29 cellular contexts compared by ENCODE assay signal in genomic region chr1:55947446-55947845, GRCh38.
"Had no signal": no experiment of that assay in that cellular context is flagged by ENCODE, and none has a peak within 500 bp of the region (broad histone marks: within the 10 kb centered on the region; RNA-seq: fewer than 3 reads in every experiment).

No MANE protein-coding gene starts in this region.

- H3K4me3 Mint-ChIP-seq: dendritic cell treated with granulocyte-macrophage colony-stimulating factor and Interleukin-4, amounts not matched to agents 40 ng/mL and 50 ng/mL, for 4 days; endodermal cell; memory B cell; natural killer cell treated with Interleukin-12 subunit alpha and Interleukin-12 subunit beta and Interleukin-15 and Interleukin-18, amount 100 ng/mL, for 72 hours; neural crest cell; stimulated activated naive CD8-positive, alpha-beta T cell treated with anti-CD3 and anti-CD28 coated beads, Interleukin-15, amount 100 ng/mL, for 72 hours had no signal

- H3K27ac Mint-ChIP-seq: dendritic cell treated with granulocyte-macrophage colony-stimulating factor and Interleukin-4, amounts not matched to agents 40 ng/mL and 50 ng/mL, for 4 days; endodermal cell; memory B cell; naive B cell; natural killer cell treated with Interleukin-12 subunit alpha and Interleukin-12 subunit beta and Interleukin-15 and Interleukin-18, amount 100 ng/mL, for 72 hours; progenitor cell of endocrine pancreas had no signal

- H3K9me3 ChIP-seq: gastrocnemius medialis, right lobe of liver, suprapubic skin, transverse colon, vagina had no signal

- H3K4me3 ChIP-seq: gastrocnemius medialis, heart left ventricle, hepatocyte, lung, right lobe of liver, smooth muscle cell, suprapubic skin, transverse colon, vagina had no signal

- H3K9me3 Mint-ChIP-seq: dendritic cell treated with granulocyte-macrophage colony-stimulating factor and Interleukin-4, amounts not matched to agents 40 ng/mL and 50 ng/mL, for 4 days; endodermal cell; memory B cell; neural crest cell had no signal

- DNase-seq: effector CD8-positive, alpha-beta T cell; endodermal cell; foreskin fibroblast; gastrocnemius medialis; heart left ventricle; kidney; naive B cell; right lobe of liver; stimulated activated CD4-positive, alpha-beta T cell treated with anti-CD3 and anti-CD28 coated beads, Interleukin-12 subunit alpha, Interleukin-12 subunit beta, amount 100 ng/mL, for 4 hours; stimulated activated CD4-positive, alpha-beta T cell treated with anti-CD3 and anti-CD28 coated beads, Interleukin-1b, Interleukin-23, amount 100 ng/mL, for 48 hours; stimulated activated CD4-positive, alpha-beta T cell treated with anti-CD3 and anti-CD28 coated beads, Interleukin-4, amount 100 ng/mL, for 1 hour; stimulated activated CD8-positive, alpha-beta memory T cell treated with anti-CD3 and anti-CD28 coated beads, Interleukin-4, amount 100 ng/mL, for 48 hours; stimulated activated naive CD4-positive, alpha-beta T cell; stimulated activated naive CD8-positive, alpha-beta T cell treated with anti-CD3 and anti-CD28 coated beads, Interleukin-15, amount 100 ng/mL, for 72 hours; transverse colon had no signal

- FAIRE-seq: kidney had no signal

- H3K4me1 Mint-ChIP-seq: endodermal cell; memory B cell; naive B cell; neural crest cell; stimulated activated naive CD8-positive, alpha-beta T cell treated with anti-CD3 and anti-CD28 coated beads, Interleukin-15, amount 100 ng/mL, for 72 hours had no signal

- H3K36me3 ChIP-seq: gastrocnemius medialis, heart left ventricle, right lobe of liver, suprapubic skin, transverse colon, vagina had no signal

- H3K27ac ChIP-seq: epithelial cell of prostate, gastrocnemius medialis, heart left ventricle, hepatocyte, parathyroid adenoma, right lobe of liver, suprapubic skin, transverse colon, vagina had no signal

- ATAC-seq: esophagus mucosa; gastrocnemius medialis; heart left ventricle; left lobe of liver; natural killer cell treated with Interleukin-12 subunit alpha and Interleukin-12 subunit beta and Interleukin-15 and Interleukin-18, amount 100 ng/mL, for 72 hours; right lobe of liver; stimulated activated naive CD8-positive, alpha-beta T cell treated with anti-CD3 and anti-CD28 coated beads, Interleukin-15, amount 100 ng/mL, for 72 hours had no signal

- H3K27me3 ChIP-seq: gastrocnemius medialis, heart left ventricle, hepatocyte, right lobe of liver, suprapubic skin, transverse colon, vagina had no signal

- H3K9ac ChIP-seq: parathyroid adenoma had no signal

- H3K4me2 ChIP-seq: hepatocyte, smooth muscle cell had no signal

- H3K36me3 Mint-ChIP-seq: memory B cell; naive B cell; natural killer cell treated with Interleukin-12 subunit alpha and Interleukin-12 subunit beta and Interleukin-15 and Interleukin-18, amount 100 ng/mL, for 72 hours had no signal

- H3K4me1 ChIP-seq: gastrocnemius medialis, heart left ventricle, parathyroid adenoma, right lobe of liver, transverse colon, vagina had no signal

- H2AFZ ChIP-seq: hepatocyte, parathyroid adenoma had no signal

- H3K79me2 ChIP-seq: hepatocyte, parathyroid adenoma had no signal
